34 cellular contexts compared by ENCODE assay signal in the genomic region with DNA sequence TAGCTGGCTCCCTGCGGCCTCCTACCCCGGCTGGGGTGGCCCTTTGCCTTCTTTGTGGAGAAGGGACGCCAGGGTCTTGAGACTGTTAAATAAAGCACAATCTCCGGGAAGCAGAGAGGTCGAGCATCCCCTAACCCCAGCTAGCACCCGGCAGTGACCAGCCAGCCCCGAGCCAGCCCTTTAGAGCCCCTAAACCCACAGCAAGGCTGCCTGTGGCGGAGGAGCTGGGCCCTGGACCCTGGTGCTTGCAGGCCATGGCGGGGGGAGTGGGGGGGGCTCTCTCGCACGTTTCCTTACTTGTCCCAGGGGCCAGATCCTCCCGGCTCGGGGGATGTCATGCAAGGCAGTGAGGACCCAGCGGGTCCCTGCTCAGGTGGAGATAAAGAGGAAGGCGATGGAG. TPM values are rescaled to one million over a fixed set of nuclear protein-coding genes. Genes with fewer than 3 reads are reported as not detected.
"Had no signal": no experiment of that assay in that cellular context is flagged by ENCODE, and none has a peak within 500 bp of the region (broad histone marks: within the 10 kb centered on the region; RNA-seq: fewer than 3 reads in every experiment).

No MANE protein-coding gene starts in this region.

- H3K4me3 Mint-ChIP-seq: activated CD8-positive, alpha-beta T cell treated with anti-CD3 and anti-CD28 coated beads for 36 hours; effector memory CD8-positive, alpha-beta T cell; immature natural killer cell; natural killer cell; stimulated activated memory B cell treated with anti-CD40 and anti-IgM and Interleukin-4, amounts not matched to agents 10 μg/mL and 1 μg/mL and 100 μg/mL, for 72 hours; T-helper 17 cell had no signal

- FAIRE-seq: kidney, small intestine had no signal

- H3K36me3 ChIP-seq: ascending aorta, upper lobe of left lung, vagina had no signal

- H3K9me3 Mint-ChIP-seq: activated CD8-positive, alpha-beta T cell treated with anti-CD3 and anti-CD28 coated beads for 36 hours; effector memory CD8-positive, alpha-beta T cell; immature natural killer cell; natural killer cell; stimulated activated memory B cell treated with anti-CD40 and anti-IgM and Interleukin-4, amounts not matched to agents 10 μg/mL and 1 μg/mL and 100 μg/mL, for 72 hours; stimulated activated naive CD8-positive, alpha-beta T cell treated with anti-CD3 and anti-CD28 coated beads, Interleukin-15, amount 100 ng/mL, for 72 hours had no signal

- H3K27me3 ChIP-seq: ascending aorta, vagina had no signal

- ATAC-seq: activated CD8-positive, alpha-beta T cell treated with anti-CD3 and anti-CD28 coated beads for 36 hours; effector memory CD8-positive, alpha-beta T cell; left colon; natural killer cell; sciatic nerve; stimulated activated memory B cell treated with anti-CD40 and anti-IgM and Interleukin-4, amounts not matched to agents 10 μg/mL and 1 μg/mL and 100 μg/mL, for 72 hours; stimulated activated naive CD8-positive, alpha-beta T cell treated with anti-CD3 and anti-CD28 coated beads, Interleukin-15, amount 100 ng/mL, for 72 hours; T-helper 17 cell had no signal

- H3K27ac Mint-ChIP-seq: activated CD8-positive, alpha-beta T cell treated with anti-CD3 and anti-CD28 coated beads for 36 hours; activated naive CD8-positive, alpha-beta T cell; effector memory CD8-positive, alpha-beta T cell; immature natural killer cell; natural killer cell; stimulated activated memory B cell treated with anti-CD40 and anti-IgM and Interleukin-4, amounts not matched to agents 10 μg/mL and 1 μg/mL and 100 μg/mL, for 72 hours; stimulated activated naive CD8-positive, alpha-beta T cell treated with anti-CD3 and anti-CD28 coated beads, Interleukin-15, amount 100 ng/mL, for 72 hours; T-helper 17 cell had no signal

- H3K4me1 Mint-ChIP-seq: immature natural killer cell, natural killer cell, T-helper 17 cell had no signal

- H3K9me3 ChIP-seq: ascending aorta, upper lobe of left lung, vagina had no signal

- H3K4me3 ChIP-seq: ascending aorta, upper lobe of left lung, vagina had no signal

- H3K36me3 Mint-ChIP-seq: activated naive CD8-positive, alpha-beta T cell; brain; immature natural killer cell; natural killer cell; stimulated activated memory B cell treated with anti-CD40 and anti-IgM and Interleukin-4, amounts not matched to agents 10 μg/mL and 1 μg/mL and 100 μg/mL, for 72 hours had no signal

- DNase-seq: activated CD4-positive, alpha-beta T cell treated with anti-CD3 and anti-CD28 coated beads, Interleukin-2, amount 50 U/mL, for 1 hour; activated CD4-positive, CD25-positive, alpha-beta regulatory T cell treated with anti-CD3 and anti-CD28 coated beads, Interleukin-2, amount 50 U/mL, for 72 hours; activated naive CD4-positive, alpha-beta T cell; activated T-cell treated with anti-CD3 and anti-CD28 coated beads, Interleukin-2, amount 50 U/mL, for 48 hours; cortex of kidney; effector memory CD8-positive, alpha-beta T cell; erythroblast; head of caudate nucleus; hypothalamus; immature natural killer cell; kidney; left colon; mammary epithelial cell; natural killer cell; small intestine; stimulated activated CD4-positive, alpha-beta T cell treated with anti-CD3 and anti-CD28 coated beads, Interleukin-1b, Interleukin-23, amount 100 ng/mL, for 48 hours; stimulated activated CD4-positive, alpha-beta T cell treated with anti-CD3 and anti-CD28 coated beads, Interleukin-4, amount 100 ng/mL, for 4 hours; stimulated activated CD8-positive, alpha-beta memory T cell treated with anti-CD3 and anti-CD28 coated beads, Interleukin-4, amount 100 ng/mL, for 48 hours; stimulated activated naive CD8-positive, alpha-beta T cell treated with anti-CD3 and anti-CD28 coated beads, Interleukin-15, amount 100 ng/mL, for 72 hours; substantia nigra; T-helper 17 cell; T1000 had no signal

- H3K4me1 ChIP-seq: ascending aorta, upper lobe of left lung, vagina had no signal

- H3K27ac ChIP-seq: ascending aorta, upper lobe of left lung, vagina had no signal

- H3K27me3 Mint-ChIP-seq: activated naive CD8-positive, alpha-beta T cell had no signal

RNA-seq across cellular contexts. Expression of a gene that starts 49.2 kb away (rescaled TPM):
- total RNA-seq: activated CD8-positive, alpha-beta T cell treated with anti-CD3 and anti-CD28 coated beads for 36 hours; ascending aorta; chondrocyte; fibroblast of villous mesenchyme; left colon; mammary epithelial cell; mononuclear cell; natural killer cell; osteoblast; T-helper 17 cell had no signal
- polyA plus RNA-seq: immature natural killer cell, mammary epithelial cell had no signal
